Comparison of ENCODE assay signal across 9 cellular contexts in the genomic region with DNA sequence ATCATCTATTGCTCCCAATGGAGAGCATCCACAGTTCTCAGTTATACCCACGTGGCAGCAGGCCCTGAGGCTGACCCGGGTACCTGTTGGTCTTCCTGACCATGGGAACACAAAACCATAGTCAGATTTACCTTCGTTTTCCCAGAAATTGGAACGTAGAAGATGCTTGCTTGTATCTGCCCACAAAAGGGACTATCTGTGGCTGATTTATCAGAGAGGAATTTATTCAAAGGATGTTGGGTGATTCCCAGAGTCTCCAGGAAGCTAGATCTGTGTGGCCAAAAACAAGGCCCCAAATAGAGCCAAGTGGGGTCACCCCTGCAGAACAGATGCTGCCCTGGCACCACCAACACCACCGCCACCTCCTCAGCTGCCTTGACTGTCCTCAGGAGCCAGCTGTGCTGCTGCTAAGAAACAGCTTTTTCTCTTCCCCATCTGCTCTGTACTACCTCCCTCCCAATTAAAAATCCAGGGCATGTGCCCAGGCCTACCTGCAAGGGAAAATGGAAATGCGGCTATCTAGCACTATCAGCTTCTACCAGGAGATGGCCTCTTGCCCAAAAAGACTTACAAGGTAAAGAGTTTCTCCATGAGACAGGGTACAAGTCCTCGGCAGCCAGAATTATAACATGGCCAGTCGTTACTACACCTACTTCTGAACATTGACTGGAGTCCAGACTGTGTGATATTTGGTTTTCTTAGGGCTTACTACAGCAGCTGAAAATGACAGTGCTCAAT.
A peak's percentile ranks its signal among the peaks of the same experiment; 100 is the strongest.
DNase-seq lines count a peak whose midpoint lies in the region; ATAC-seq and TF ChIP-seq lines count a peak whose summit lies in the region.
"Had no signal": no experiment of that assay in that cellular context is flagged by ENCODE, and none has a peak within 500 bp of the region (broad histone marks: within the 10 kb centered on the region; RNA-seq: fewer than 3 reads in every experiment).

No MANE protein-coding gene starts in this region.

- in situ Hi-C loops in GM13977 (cut with MboI; ENCODE audit: low pct_unique_long_range_greater_than_20kb, low sequenced_read_pairs, unreplicated experiment) (loop anchor here (25.0 kb wide), 1 partner anchor 762 kb away; no protein-coding TSS in a partner anchor), Panc1 (cut with HindIII; ENCODE audit: low pct_unique_long_range_greater_than_20kb, low sequenced_read_pairs) (no loop called here)

- H3K36me3 ChIP-seq in Panc1 (ENCODE audit: control insufficient read depth, insufficient read depth, low read length), result no peaks in the 10 kb centered on the region

- DNase-seq in AML-193 (lab: John Stamatoyannopoulos, UW) (peak; percentile 15 to 25), GM13977 (ENCODE audit: low spot score) (no peak), Panc1 (ENCODE audit: low read depth, low spot score) (no peak), iPS-NIHi7 (ENCODE audit: extremely low spot score) (peak; percentile 62), GM03348 (ENCODE audit: low spot score) (no peak)
- DNase-seq: activated CD8-positive, alpha-beta memory T cell treated with anti-CD3 and anti-CD28 coated beads for 24 hours had no signal

- no peak overlapping the region for H3K27ac ChIP-seq in Panc1 (ENCODE audit: low read length)

- BruUV-seq in Panc1 (replicated peaks; lab: Mats Ljungman, UMichigan), result no TSS peak

- POLR2A ChIA-PET in Panc1 (lab: Charles Lee), result no interaction called here

- peak; percentile 32 for TF ChIP-seq CTCF in GM13977 (IDR thresholded peaks at IDR 0.05; ENCODE audit: extremely low read depth, insufficient read depth, missing control alignments)
- TF ChIP-seq CTCF in Panc1 (IDR thresholded peaks at IDR 0.05), result peak; percentile 34

- H3K9me3 ChIP-seq in Panc1 (ENCODE audit: control insufficient read depth, insufficient read depth, low read depth, low read length), result no peaks in the 10 kb centered on the region

- CTCF ChIA-PET in Panc1 (lab: Charles Lee), result no interaction called here

- no peaks in the 10 kb centered on the region for H3K4me1 ChIP-seq in Panc1 (ENCODE audit: control insufficient read depth, insufficient read depth, low read length)

- H3K27me3 ChIP-seq in Panc1 (ENCODE audit: control insufficient read depth, insufficient read depth, low read length), result 0 out of 2 replicates have a peak, but pooled peaks cover under 1% of the 10 kb centered on the region

- intact Hi-C loops in Panc1 (cut with micrococcal nuclease; ENCODE audit: unreplicated experiment), result loop anchor here (5.0 kb wide), 2 partner anchors 427 to 1212 kb away; a partner anchor contains a TSS

- ATAC-seq in Panc1 (no peak; the same call in 1 of the 2 replicates), GM19328 (IDR thresholded peaks at IDR 0.05; ENCODE audit: unreplicated experiment) (no peak), GM18520 (IDR thresholded peaks at IDR 0.05; ENCODE audit: unreplicated experiment) (no peak), GM18873 (IDR thresholded peaks at IDR 0.05; ENCODE audit: low FRiP score, unreplicated experiment) (no peak)

- H3K4me3 ChIP-seq in Panc1 (ENCODE audit: low read depth in 2 of 2, low read length in 2 of 2), result no peak overlapping the region

Comparison
In these comparisons a context has a peak if more than half of its experiments do, and no peak if none do; other contexts are left out.
1. DNase-seq: peak in AML-193 (2 of 2) and iPS-NIHi7 (single experiment); none in GM13977 (single experiment), Panc1 (single experiment) and GM03348 (single experiment).